27 cellular contexts compared by ENCODE assay signal in the genomic region with DNA sequence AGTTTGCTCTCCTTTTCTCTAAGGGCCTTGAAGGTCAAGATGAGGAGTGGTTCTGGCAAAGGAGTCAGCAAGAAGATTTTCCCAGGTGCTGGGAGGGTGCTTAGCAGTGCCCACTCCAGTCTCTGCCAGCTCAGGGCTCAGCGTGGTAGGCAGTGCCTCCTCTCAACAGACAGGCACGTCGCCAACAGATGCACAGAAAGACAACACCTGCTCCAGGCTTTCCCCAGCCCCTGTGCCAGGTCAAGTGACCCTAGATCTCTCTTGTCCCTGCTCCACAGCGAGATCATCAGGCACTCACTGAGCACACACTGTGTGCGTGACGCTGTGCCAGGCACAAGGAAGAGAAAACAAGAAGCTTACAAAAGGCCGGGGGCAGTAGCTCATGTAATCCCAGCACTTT.
A peak's percentile ranks its signal among the peaks of the same experiment; 100 is the strongest.
DNase-seq lines count a peak whose midpoint lies in the region; ATAC-seq and TF ChIP-seq lines count a peak whose summit lies in the region.
"Had no signal": no experiment of that assay in that cellular context is flagged by ENCODE, and none has a peak within 500 bp of the region (broad histone marks: within the 10 kb centered on the region; RNA-seq: fewer than 3 reads in every experiment).

No MANE protein-coding gene starts in this region.

- TF ChIP-seq CTCF in left lung (IDR thresholded peaks at IDR 0.05) (no peak), esophagus muscularis mucosa (IDR thresholded peaks at IDR 0.05) (no peak)

- no peak for TF ChIP-seq POLR2A in esophagus muscularis mucosa (IDR thresholded peaks at IDR 0.05; ENCODE audit: low read depth)

- intact Hi-C loops in left lung (cut with DNase I): no loop called here
- intact Hi-C loops in esophagus muscularis mucosa (cut with DNase I): no loop called here

- H3K4me3 ChIP-seq in left lung (no peak overlapping the region), esophagus muscularis mucosa (no peak overlapping the region)
- H3K4me3 ChIP-seq: GM12878, SJSA1, spleen, tibial nerve had no signal

- H3K9me3 ChIP-seq in left lung (no peaks in the 10 kb centered on the region), esophagus muscularis mucosa (no peaks in the 10 kb centered on the region)
- H3K9me3 ChIP-seq: SJSA1, spleen, tibial nerve had no signal

- peak; percentile 33 for ATAC-seq in left lung
- ATAC-seq in HG02938 (IDR thresholded peaks at IDR 0.05; ENCODE audit: unreplicated experiment): no peak
- ATAC-seq in HG03095 (IDR thresholded peaks at IDR 0.05; ENCODE audit: unreplicated experiment): no peak
- ATAC-seq in GM18519 (IDR thresholded peaks at IDR 0.05; ENCODE audit: low FRiP score, unreplicated experiment): no peak
- ATAC-seq: GM12878, left colon had no signal

- 86% methylated on average over 7 of the region's 7 CpGs for WGBS in esophagus muscularis mucosa

- DNase-seq in COLO668 (lab: John Stamatoyannopoulos, UW; ENCODE audit: unreplicated experiment): peak; percentile 75
- peak; percentile 59 for DNase-seq in NCI-H1105 (lab: John Stamatoyannopoulos, UW)
- DNase-seq in NCI-H510A (lab: John Stamatoyannopoulos, UW): peak; percentile 96
- DNase-seq in left lung: no peak
- no peak for DNase-seq in esophagus muscularis mucosa (ENCODE audit: extremely low spot score)
- DNase-seq: activated CD4-positive, alpha-beta T cell treated with anti-CD3 and anti-CD28 coated beads, Interleukin-2, amount 10 ng/mL, durations not matched to agents 24 days and 14 days; activated effector memory CD4-positive, alpha-beta T cell treated with anti-CD3 and anti-CD28 coated beads, Interleukin-2, amount 50 U/mL, for 16 hours; activated naive CD8-positive, alpha-beta T cell treated with anti-CD3 and anti-CD28 coated beads for 36 hours; activated T-cell treated with anti-CD3 and anti-CD28 coated beads, Interleukin-2, amount 50 U/mL, for 24 hours; anterior cingulate cortex; CD4-positive, alpha-beta memory T cell; effector CD4-positive, alpha-beta T cell; HCEC 1CT; Kasumi-1; left colon; NCI-H1694; NCI-H2171 treated with DMSO at 0.1 percent for 48 hours; spleen; stimulated activated CD4-positive, alpha-beta T cell treated with anti-CD3 and anti-CD28 coated beads, Interleukin-2, amount 100 ng/mL, for 24 hours; T1000 had no signal

- H3K36me3 ChIP-seq in left lung (no peaks in the 10 kb centered on the region), esophagus muscularis mucosa (no peaks in the 10 kb centered on the region)
- H3K36me3 ChIP-seq: SJSA1, spleen, tibial nerve had no signal

- peaks cover 0 to 5% of the 10 kb centered on the region in 2 donors for H3K27me3 ChIP-seq in left lung
- peaks cover 0 to 4% (median 0%) of the 10 kb centered on the region in 4 donors for H3K27me3 ChIP-seq in esophagus muscularis mucosa

- H3K27ac ChIP-seq in left lung: no peak overlapping the region
- H3K27ac ChIP-seq in esophagus muscularis mucosa (replicated peaks in 1 of 4): no peak overlapping the region
- H3K27ac ChIP-seq: parathyroid adenoma, SJSA1, spleen, tibial nerve had no signal

- H3K4me1 ChIP-seq in left lung: peaks cover 3 to 15% of the 10 kb centered on the region in 2 donors
- peaks cover 19 to 43% (median 28%) of the 10 kb centered on the region in 4 donors for H3K4me1 ChIP-seq in esophagus muscularis mucosa
- H3K4me1 ChIP-seq: parathyroid adenoma, SJSA1, spleen had no signal

- TF ChIP-seq EP300 in esophagus muscularis mucosa (IDR thresholded peaks at IDR 0.05): no peak

Comparison
In these comparisons a context has a peak if more than half of its experiments do, and no peak if none do; other contexts are left out.
1. DNase-seq: peak in COLO668 (single experiment), NCI-H1105 (single experiment) and NCI-H510A (single experiment); none in left lung (0 of 2) and esophagus muscularis mucosa (single experiment).